ENCODE assay signal across 17 cellular contexts in the genomic region with DNA sequence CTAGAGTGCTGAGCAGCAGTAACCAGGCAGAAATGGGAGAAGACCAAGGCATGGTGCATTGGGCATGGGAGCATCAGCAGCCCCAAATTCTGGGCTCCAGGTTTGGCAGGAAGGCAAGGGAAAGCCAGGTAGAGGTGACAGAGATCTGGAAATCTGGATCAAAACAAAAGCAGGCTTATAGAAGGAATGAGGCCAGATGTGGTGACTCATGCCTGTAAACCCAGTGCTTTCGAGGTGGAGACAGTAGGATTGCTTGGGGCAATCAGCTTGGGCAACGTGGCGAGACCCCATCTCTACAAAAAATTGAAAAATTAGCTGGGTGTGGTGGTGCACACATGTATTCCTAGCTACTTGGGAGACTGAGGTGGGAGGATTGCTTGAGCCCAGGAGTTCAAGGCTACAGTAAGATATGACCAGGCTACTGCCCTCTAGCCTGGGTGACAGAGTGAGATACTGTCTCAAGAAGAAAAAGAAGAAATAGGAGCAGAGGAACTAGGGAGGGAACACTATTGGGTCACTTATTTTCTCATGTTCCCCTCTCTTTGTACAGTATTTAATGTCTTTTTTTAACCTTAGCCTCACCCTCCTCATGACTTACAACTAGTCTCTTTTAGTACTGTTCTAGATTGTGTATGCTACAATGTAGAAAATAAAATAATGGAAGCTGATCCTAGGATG. TPM values are rescaled to one million over a fixed set of nuclear protein-coding genes. Genes with fewer than 3 reads are reported as not detected.
A peak's percentile ranks its signal among the peaks of the same experiment; 100 is the strongest.
DNase-seq lines count a peak whose midpoint lies in the region; ATAC-seq and TF ChIP-seq lines count a peak whose summit lies in the region.
"Had no signal": no experiment of that assay in that cellular context is flagged by ENCODE, and none has a peak within 500 bp of the region (broad histone marks: within the 10 kb centered on the region; RNA-seq: fewer than 3 reads in every experiment).

No MANE protein-coding gene starts in this region.

- H3K4me1 ChIP-seq in breast epithelium (no peaks in the 10 kb centered on the region), left lung (no peaks in the 10 kb centered on the region)
- H3K4me1 ChIP-seq: heart left ventricle, tibial artery had no signal

- H3K27ac ChIP-seq in breast epithelium: no peak overlapping the region
- no peak overlapping the region for H3K27ac ChIP-seq in left lung
- peak overlapping the region in 5 of 59 donors; percentile 4 to 33 (median 16) for H3K27ac ChIP-seq in dorsolateral prefrontal cortex
- H3K27ac ChIP-seq: coronary artery, heart left ventricle, tibial artery had no signal

- no peaks in the 10 kb centered on the region for H3K36me3 Mint-ChIP-seq in MCF 10A (ENCODE audit: insufficient read depth, unreplicated experiment)
- H3K36me3 Mint-ChIP-seq: CD4-positive, CD25-positive, alpha-beta regulatory T cell had no signal

- CTCF ChIA-PET in MCF 10A (lab: Yijun Ruan, JAX): interaction anchor here (0.6 to 1.1 kb wide), 2 partner anchors 28 to 53 kb away, joined by 3 to 5 read pairs; no protein-coding TSS in a partner anchor

- TF ChIP-seq CTCF in MCF 10A (IDR thresholded peaks at IDR 0.05; ENCODE audit: unreplicated experiment): no peak
- no peak for TF ChIP-seq CTCF in breast epithelium (IDR thresholded peaks at IDR 0.05)
- no peak for TF ChIP-seq CTCF in fibroblast of villous mesenchyme (IDR thresholded peaks at IDR 0.05; ENCODE audit: insufficient read depth, low read depth, low read length)
- no peak for TF ChIP-seq CTCF in left lung (IDR thresholded peaks at IDR 0.05)
- TF ChIP-seq CTCF in dorsolateral prefrontal cortex (IDR thresholded peaks at IDR 0.05 in 54 of 56, conservative IDR thresholded peaks at IDR 0.05 in 2 of 56; ENCODE audit: low read depth in 1 of 56, partially characterized antibody in 56 of 56): no peak

- intact Hi-C loops in MCF 10A (cut with micrococcal nuclease): no loop called here
- intact Hi-C loops in breast epithelium (cut with DNase I; ENCODE audit: low total_unique reads): no loop called here
- intact Hi-C loops in left lung (cut with DNase I): no loop called here
- intact Hi-C loops in dorsolateral prefrontal cortex (cut with DNase I): no loop called here

- no peak overlapping the region for H3K27ac Mint-ChIP-seq in MCF 10A (ENCODE audit: low read depth, unreplicated experiment)
- H3K27ac Mint-ChIP-seq: CD4-positive, CD25-positive, alpha-beta regulatory T cell; stimulated activated naive B cell treated with anti-CD40 and anti-IgM and Interleukin-4, amounts not matched to agents 10 μg/mL and 1 μg/mL and 100 μg/mL, for 72 hours had no signal

- BruUV-seq in MCF 10A (replicated peaks; lab: Mats Ljungman, UMichigan): no TSS peak

- ATAC-seq in left lung: no peak
- no peak for ATAC-seq in HG03097 (IDR thresholded peaks at IDR 0.05; ENCODE audit: low FRiP score, unreplicated experiment)
- ATAC-seq: heart left ventricle; stimulated activated naive B cell treated with anti-CD40 and anti-IgM and Interleukin-4, amounts not matched to agents 10 μg/mL and 1 μg/mL and 100 μg/mL, for 72 hours had no signal

- H3K27me3 Mint-ChIP-seq in MCF 10A (ENCODE audit: insufficient read depth, unreplicated experiment): no peaks in the 10 kb centered on the region
- H3K27me3 Mint-ChIP-seq: CD4-positive, CD25-positive, alpha-beta regulatory T cell; stimulated activated naive B cell treated with anti-CD40 and anti-IgM and Interleukin-4, amounts not matched to agents 10 μg/mL and 1 μg/mL and 100 μg/mL, for 72 hours had no signal

- H3K9me3 ChIP-seq in breast epithelium: no peaks in the 10 kb centered on the region
- no peaks in the 10 kb centered on the region for H3K9me3 ChIP-seq in left lung
- H3K9me3 ChIP-seq: heart left ventricle, tibial artery had no signal

- H3K27me3 ChIP-seq in breast epithelium (no peaks in the 10 kb centered on the region), left lung (no peaks in the 10 kb centered on the region), dorsolateral prefrontal cortex (no peaks in the 10 kb centered on the region)
- H3K27me3 ChIP-seq: heart left ventricle, tibial artery had no signal

- no peak overlapping the region for H3K4me3 Mint-ChIP-seq in MCF 10A (ENCODE audit: unreplicated experiment)
- H3K4me3 Mint-ChIP-seq: CD4-positive, CD25-positive, alpha-beta regulatory T cell; stimulated activated naive B cell treated with anti-CD40 and anti-IgM and Interleukin-4, amounts not matched to agents 10 μg/mL and 1 μg/mL and 100 μg/mL, for 72 hours had no signal

- H3K4me1 Mint-ChIP-seq in MCF 10A (ENCODE audit: insufficient read depth, unreplicated experiment): peaks cover 17% of the 10 kb centered on the region
- H3K4me1 Mint-ChIP-seq: CD4-positive, CD25-positive, alpha-beta regulatory T cell had no signal

- peaks cover 7% of the 10 kb centered on the region for H3K9me3 Mint-ChIP-seq in MCF 10A (ENCODE audit: unreplicated experiment)
- H3K9me3 Mint-ChIP-seq: CD4-positive, CD25-positive, alpha-beta regulatory T cell; stimulated activated naive B cell treated with anti-CD40 and anti-IgM and Interleukin-4, amounts not matched to agents 10 μg/mL and 1 μg/mL and 100 μg/mL, for 72 hours had no signal

- TF ChIP-seq POLR2A in breast epithelium (IDR thresholded peaks at IDR 0.05): no peak

- DNase-seq in MCF 10A (ENCODE audit: unreplicated experiment): peak; percentile 45
- no peak for DNase-seq in breast epithelium (ENCODE audit: low spot score in 2 of 2)
- DNase-seq in SW480 (ENCODE audit: low spot score): peak; percentile 27
- DNase-seq in fibroblast of villous mesenchyme (ENCODE audit: low read depth): peak; percentile 22
- DNase-seq in NOMO-1 treated with DMSO at 0.1 percent for 48 hours (lab: John Stamatoyannopoulos, UW; ENCODE audit: unreplicated experiment): no peak
- DNase-seq in left lung: no peak
- no peak for DNase-seq in dorsolateral prefrontal cortex
- DNase-seq: activated naive CD4-positive, alpha-beta T cell treated with Interleukin-2 at 50 U/mL for 16 hours; CD4-positive, CD25-positive, alpha-beta regulatory T cell; heart left ventricle; kidney; NCI-H1048; NCI-H524 treated with DMSO at 0.1 percent for 48 hours; stimulated activated naive B cell treated with anti-CD40 and anti-IgM and Interleukin-4, amounts not matched to agents 10 μg/mL and 1 μg/mL and 100 μg/mL, for 72 hours; tibial artery had no signal

- POLR2A ChIA-PET in MCF 10A (lab: Yijun Ruan, JAX): interaction anchor here (0.5 to 0.6 kb wide), 3 partner anchors 41 to 289 kb away, joined by 3 read pairs; no protein-coding TSS in a partner anchor

- no peak overlapping the region for H3K4me3 ChIP-seq in breast epithelium
- no peak overlapping the region for H3K4me3 ChIP-seq in fibroblast of villous mesenchyme (ENCODE audit: low read depth, low read length)
- H3K4me3 ChIP-seq in left lung: no peak overlapping the region
- no peak overlapping the region for H3K4me3 ChIP-seq in dorsolateral prefrontal cortex
- H3K4me3 ChIP-seq: coronary artery, heart left ventricle, tibial artery had no signal

- no peaks in the 10 kb centered on the region for H3K36me3 ChIP-seq in breast epithelium
- no peaks in the 10 kb centered on the region for H3K36me3 ChIP-seq in left lung
- H3K36me3 ChIP-seq: heart left ventricle, tibial artery had no signal

RNA-seq across cellular contexts. Expression of gene SLC4A8, which starts 25.1 kb away (rescaled TPM):
- 0.56 and 1.1 TPM in 2 replicates for total RNA-seq in MCF 10A (2022)
- 1 to 10 TPM in 2 of 3 donors, under 1 TPM in 1; 0.64 to 8.3 (median 6.2) TPM for total RNA-seq in breast epithelium
- 6.9 and 9.0 TPM in 2 replicates for total RNA-seq in fibroblast of villous mesenchyme
- total RNA-seq in left lung: 1 to 10 TPM; 1.7 to 3.9 TPM
- total RNA-seq in dorsolateral prefrontal cortex: 100 to 1,000 TPM in 73 of 120 experiments, 10 to 100 TPM in 47; 45.6 to 158 (median 109) TPM

RNA-seq across cellular contexts. Expression of gene GALNT6, which starts 58.5 kb away (rescaled TPM):
- 24.8 and 27.6 TPM in 2 replicates for total RNA-seq in MCF 10A (2022)
- total RNA-seq in breast epithelium: 10 to 100 TPM in 2 of 3 donors, 1 to 10 TPM in 1; 5.8 to 55.8 (median 48.2) TPM
- 32.2 and 66.9 TPM in 2 replicates for total RNA-seq in fibroblast of villous mesenchyme
- 10 to 100 TPM in 1 of 2 donors, 1 to 10 TPM in 1; 7.6 to 21.8 TPM for total RNA-seq in left lung
- total RNA-seq in dorsolateral prefrontal cortex: 100 to 1,000 TPM in 1 of 120 experiments, 10 to 100 TPM in 91, 1 to 10 TPM in 28; 3.0 to 100 (median 19.1) TPM

Comparison
In these comparisons a context has a peak if more than half of its experiments do, and no peak if none do; other contexts are left out.
1. DNase-seq: peak in MCF 10A (single experiment), SW480 (single experiment) and fibroblast of villous mesenchyme (single experiment); none in breast epithelium (0 of 2), NOMO-1 treated with DMSO at 0.1 percent for 48 hours (single experiment), left lung (0 of 2) and dorsolateral prefrontal cortex (0 of 10).